In the genomic region with DNA sequence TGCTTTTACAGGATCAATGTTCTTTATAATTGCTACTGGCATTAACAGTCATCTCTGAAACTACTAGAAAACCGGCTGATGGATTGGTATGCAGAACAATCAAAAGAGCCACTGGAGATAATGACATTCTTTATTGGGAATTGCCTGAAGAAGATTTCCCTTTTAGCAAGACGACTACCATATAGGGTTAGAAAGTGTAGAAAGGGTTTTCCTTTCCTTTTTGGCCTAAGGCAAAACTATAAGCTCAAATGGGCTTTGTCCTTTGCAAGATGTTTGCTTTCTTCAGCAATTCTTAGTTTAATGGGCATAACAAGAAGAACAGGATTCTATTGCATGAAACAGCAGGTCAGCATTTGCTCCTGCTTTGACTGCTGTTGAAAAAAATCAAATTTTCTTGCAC, we compare ENCODE assay signal across 21 cellular contexts.
"Had no signal": no experiment of that assay in that cellular context is flagged by ENCODE, and none has a peak within 500 bp of the region (broad histone marks: within the 10 kb centered on the region; RNA-seq: fewer than 3 reads in every experiment).

No MANE protein-coding gene starts in this region.

- DNase-seq: activated CD4-positive, alpha-beta T cell treated with anti-CD3 and anti-CD28 coated beads, Interleukin-2, amount 10 ng/mL, durations not matched to agents 24 days and 14 days; activated CD8-positive, alpha-beta memory T cell treated with anti-CD3 and anti-CD28 coated beads, Interleukin-2, amount 10 ng/mL, durations not matched to agents 7 days and 5 days; activated CD8-positive, alpha-beta T cell treated with anti-CD3 and anti-CD28 coated beads for 36 hours; activated gamma-delta T cell; activated naive CD4-positive, alpha-beta T cell treated with anti-CD3 and anti-CD28 coated beads, Interleukin-2, amount 50 U/mL, for 16 hours; activated naive CD8-positive, alpha-beta T cell treated with anti-CD3 and anti-CD28 coated beads, Interleukin-2, amount 50 U/mL, for 24 hours; activated T-cell treated with anti-CD3 and anti-CD28 coated beads for 4 hours; cerebellar nuclear complex; immature natural killer cell; lower lobe of right lung; naive thymus-derived CD4-positive, alpha-beta T cell; ovary; spleen; stimulated activated CD4-positive, alpha-beta T cell treated with anti-CD3 and anti-CD28 coated beads, Interleukin-4, amount 100 ng/mL, for 4 hours; substantia nigra; T-helper 17 cell; thyroid gland had no signal

- H3K4me3 ChIP-seq: coronary artery, lower lobe of right lung, ovary, prostate gland, spleen, thyroid gland had no signal

- H3K27me3 ChIP-seq: neutrophil, ovary, spleen, thyroid gland had no signal

- H3K4me1 ChIP-seq: lower lobe of right lung, prostate gland, spleen, thyroid gland had no signal

- H3K36me3 ChIP-seq: lower lobe of right lung, neutrophil, ovary, prostate gland, spleen, thyroid gland had no signal

- H3K27ac ChIP-seq: coronary artery, lower lobe of right lung, neutrophil, ovary, prostate gland, spleen, thyroid gland had no signal

- H3K9me3 ChIP-seq: neutrophil, prostate gland, thyroid gland had no signal

- ATAC-seq: activated CD8-positive, alpha-beta memory T cell treated with anti-CD3 and anti-CD28 coated beads, Interleukin-2, amount 10 ng/mL, durations not matched to agents 7 days and 5 days; activated CD8-positive, alpha-beta T cell treated with anti-CD3 and anti-CD28 coated beads for 36 hours; activated naive CD8-positive, alpha-beta T cell treated with anti-CD3 and anti-CD28 coated beads, Interleukin-2, amount 50 U/mL, for 24 hours; left lobe of liver; lower lobe of right lung; naive thymus-derived CD4-positive, alpha-beta T cell; T-helper 17 cell had no signal
